ENCODE assay signal across 8 cellular contexts in genomic region chr22:33920927-33921575, GRCh38. TPM values are rescaled to one million over a fixed set of nuclear protein-coding genes. Genes with fewer than 3 reads are reported as not detected.
DNase-seq lines count a peak whose midpoint lies in the region; ATAC-seq, FAIRE-seq and TF ChIP-seq lines count a peak whose summit lies in the region.

No MANE protein-coding gene starts in this region.

- H3K9ac ChIP-seq in GM12878 (ENCODE audit: control insufficient read depth, insufficient read depth, low read length) = peak overlapping the region; percentile 65

- H2AFZ ChIP-seq in GM12878 (ENCODE audit: control insufficient read depth, low read depth, low read length) = peak overlapping the region; percentile 87

- SMC1A ChIA-PET in GM12878 (lab: Charles Lee; ENCODE audit: uncharacterized antibody, unreplicated experiment) = interaction anchor here (0.9 to 2.7 kb wide), 2 partner anchors 352 to 621 kb away, joined by 3 to 12 read pairs; no protein-coding TSS in a partner anchor

- ATAC-seq in HG02678 (IDR thresholded peaks at IDR 0.05; ENCODE audit: unreplicated experiment) (peak; percentile 79), GM12878 (peak; percentile 82)

- CTCF ChIA-PET in GM12878 (lab: Yijun Ruan, JAX) = interaction anchor here (0.5 to 3.2 kb wide), 6 partner anchors 341 to 1229 kb away, joined by 3 to 16 read pairs (median 4); no protein-coding TSS in a partner anchor

- POLR2A ChIA-PET in GM12878 (lab: Charles Lee) = interaction anchor here (0.6 to 0.9 kb wide), 2 partner anchors 24 to 1426 kb away, joined by 3 to 4 read pairs; no protein-coding TSS in a partner anchor

- TF ChIP-seq EP300 in GM12878 (IDR thresholded peaks at IDR 0.05; ENCODE audit: borderline replicate concordance in 1 of 2, control insufficient read depth in 1 of 2, low read depth in 2 of 2, low read length in 2 of 2) = no peak

- DNase-seq in GM12864 (ENCODE audit: low read depth) (peak; percentile 79), NCI-H1417 treated with DMSO at 0.1 percent for 48 hours (lab: John Stamatoyannopoulos, UW) (peak; percentile 59), T-helper 9 cell (peak; percentile 56), GM12878 (ENCODE audit: low read depth, low spot score) (peak; percentile 43), hippocampal formation (lab: John Stamatoyannopoulos, UW) (peak; percentile 97 to 98), renal cortical epithelial cell (ENCODE audit: low read depth) (peak; percentile 89), vagina (ENCODE audit: extremely low spot score in 2 of 2) (peak in 1 of 2 donors; percentile 98)

- H3K79me2 ChIP-seq in GM12878 (ENCODE audit: control insufficient read depth, insufficient read depth, low read length) = peaks cover 35% of the 10 kb centered on the region

- H3K27ac ChIP-seq in GM12878 (ENCODE audit: control insufficient read depth, insufficient read depth) = no peak overlapping the region
- peak overlapping the region; percentile 93 for H3K27ac ChIP-seq in vagina

- no peak for FAIRE-seq in GM12878 (lab: Jason Lieb, UNC)

- TF ChIP-seq CTCF in GM12864 (IDR thresholded peaks at IDR 0.05; ENCODE audit: low read depth, low read length, missing control alignments) (no peak), GM12878 (IDR thresholded peaks at IDR 0.05 in 2 of 3, conservative IDR thresholded peaks at IDR 0.05 in 1 of 3; ENCODE audit: control insufficient read depth in 2 of 3, extremely low read depth in 1 of 3, insufficient read depth in 1 of 3, low read depth in 3 of 3, low read length in 3 of 3) (no peak), vagina (IDR thresholded peaks at IDR 0.05) (no peak)

- peak; percentile 92 for TF ChIP-seq POLR2A in GM12878 (IDR thresholded peaks at IDR 0.05; ENCODE audit: low read depth, low read length)
- TF ChIP-seq POLR2A in vagina (IDR thresholded peaks at IDR 0.05) = peak in 1 of 2 donors; percentile 90

- under 1% methylated on average over 28 of the region's 72 CpGs for WGBS in GM12878 (ENCODE audit: insufficient coverage, insufficient replicate concordance, low lambda C conversion rate, missing lambda C conversion rate)

- no peak for TF ChIP-seq RAD21 in GM12878 (IDR thresholded peaks at IDR 0.05; ENCODE audit: insufficient read depth, low read depth, low read length)

- H3K27me3 ChIP-seq in GM12878 (replicated peaks in 1 of 2; ENCODE audit: control insufficient read depth in 2 of 2, insufficient read depth in 2 of 2, low read length in 1 of 2) (peaks cover 0 to 1% of the 10 kb centered on the region in 2 experiments; a peak in 2 of 4 replicates), vagina (no peaks in the 10 kb centered on the region)

- intact Hi-C loops in GM12878 (cut with micrococcal nuclease; ENCODE audit: unreplicated experiment) (loop anchor here (5.0 kb wide), 2 partner anchors 1101 to 1236 kb away; no protein-coding TSS in a partner anchor), vagina (cut with DNase I) (loop anchor here (2.0 to 10.0 kb wide), 3 partner anchors 129 to 386 kb away; no protein-coding TSS in a partner anchor)

- H3K36me3 ChIP-seq in GM12878 (ENCODE audit: control insufficient read depth in 2 of 2, insufficient read depth in 2 of 2, low read length in 1 of 2) (no peaks in the 10 kb centered on the region), vagina (no peaks in the 10 kb centered on the region)

- no TSS peak for BruUV-seq in GM12878 (replicated peaks; lab: Mats Ljungman, UMichigan)

- H3K4me1 ChIP-seq in GM12878 (ENCODE audit: control insufficient read depth, insufficient read depth, low read length) = peaks cover 3% of the 10 kb centered on the region; the same call in 1 of the 2 replicates
- H3K4me1 ChIP-seq in vagina = peaks cover 41% of the 10 kb centered on the region

- no peaks in the 10 kb centered on the region for H4K20me1 ChIP-seq in GM12878 (ENCODE audit: control insufficient read depth, insufficient read depth)

- in situ Hi-C loops in GM12878 (cut with MboI) = loop anchor here (10.0 kb wide), 1 partner anchor 1224 kb away; no protein-coding TSS in a partner anchor

- peak overlapping the region; percentile 100 for H3K4me2 ChIP-seq in GM12878 (ENCODE audit: control insufficient read depth, insufficient read depth)

- H3K4me3 ChIP-seq in GM12864 (ENCODE audit: low read depth, low read length) = peak overlapping the region; percentile 94
- peak overlapping the region; percentile 93 for H3K4me3 ChIP-seq in GM12878
- H3K4me3 ChIP-seq in vagina = peak overlapping the region; percentile 79 to 84

- H3K9me3 ChIP-seq in GM12878 (replicated peaks; ENCODE audit: control insufficient read depth, insufficient read depth, low read length) = no peaks in the 10 kb centered on the region
- H3K9me3 ChIP-seq in vagina = no peaks in the 10 kb centered on the region

- RAD21 ChIA-PET in GM12878 (lab: Charles Lee; ENCODE audit: unreplicated experiment) = interaction anchor here (0.7 to 3.3 kb wide), 7 partner anchors 227 to 1229 kb away, joined by 3 to 18 read pairs (median 3); no protein-coding TSS in a partner anchor

TF ChIP-seq in GM12878, 131 proteins besides CTCF, POLR2A, EP300 and RAD21 (continues in another document):
- TF ChIP-seq IKZF1 (conservative IDR thresholded peaks at IDR 0.05) (peak; percentile 77), CHD2 (IDR thresholded peaks at IDR 0.05; ENCODE audit: borderline replicate concordance, low read depth, low read length) (0 out of 2 replicates have a peak, but pooled peaks have one; percentile 11), MTA3 (IDR thresholded peaks at IDR 0.05; ENCODE audit: borderline replicate concordance, low read length) (no peak), SPI1 (IDR thresholded peaks at IDR 0.05; ENCODE audit: borderline replicate concordance, insufficient read depth, low read depth, low read length) (no peak), DPF2 (IDR thresholded peaks at IDR 0.05) (peak; percentile 29; the same call in 1 of the 2 replicates), NR2C1 (IDR thresholded peaks at IDR 0.05) (peak; percentile 27; the same call in 1 of the 2 replicates), SUZ12 (IDR thresholded peaks at IDR 0.05; ENCODE audit: unreplicated experiment) (no peak), POLR2AphosphoS5 (IDR thresholded peaks at IDR 0.05; ENCODE audit: low read length) (peak; percentile 84), SIN3A (IDR thresholded peaks at IDR 0.05; ENCODE audit: low read depth, low read length) (0 out of 2 replicates have a peak, but pooled peaks have one; percentile 22), YY1 (IDR thresholded peaks at IDR 0.05; ENCODE audit: low read depth, low read length) (peak; percentile 75), EED (IDR thresholded peaks at IDR 0.05; ENCODE audit: low read depth) (peak; percentile 46; the same call in 1 of the 2 replicates), GABPA (IDR thresholded peaks at IDR 0.05; ENCODE audit: low read depth) (no peak), HDAC2 (IDR thresholded peaks at IDR 0.05) (no peak), MAX (IDR thresholded peaks at IDR 0.05; ENCODE audit: low read depth, low read length) (no peak)
- TF ChIP-seq, protein P1, sequence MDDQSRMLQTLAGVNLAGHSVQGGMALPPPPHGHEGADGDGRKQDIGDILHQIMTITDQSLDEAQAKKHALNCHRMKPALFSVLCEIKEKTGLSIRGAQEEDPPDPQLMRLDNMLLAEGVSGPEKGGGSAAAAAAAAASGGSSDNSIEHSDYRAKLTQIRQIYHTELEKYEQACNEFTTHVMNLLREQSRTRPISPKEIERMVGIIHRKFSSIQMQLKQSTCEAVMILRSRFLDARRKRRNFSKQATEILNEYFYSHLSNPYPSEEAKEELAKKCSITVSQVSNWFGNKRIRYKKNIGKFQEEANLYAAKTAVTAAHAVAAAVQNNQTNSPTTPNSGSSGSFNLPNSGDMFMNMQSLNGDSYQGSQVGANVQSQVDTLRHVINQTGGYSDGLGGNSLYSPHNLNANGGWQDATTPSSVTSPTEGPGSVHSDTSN (IDR thresholded peaks at IDR 0.05; ENCODE audit: insufficient replicate concordance, low read depth, low read length) = no peak

RNA-seq across cellular contexts. Expression of gene LARGE1, which starts 0.8 kb away (rescaled TPM):
- total RNA-seq in GM12878 (2013; cell fraction: nucleolus; rRNA removed) = 87.0 and 96.3 TPM in 2 replicates
- 24.2 and 24.9 TPM in 2 replicates for total RNA-seq in GM12878 (2014; rRNA removed)
- 17.5 and 17.8 TPM in 2 replicates for total RNA-seq in GM12878 (2014; rRNA removed; fragmentation: Illumina TruSeq; extraction: Trizol)
- 41.4 and 45.1 TPM in 2 replicates for total RNA-seq in GM12878 (2021)
- polyA plus RNA-seq in GM12878 (2011; ENCODE audit: low read depth) = 8.6 TPM
- polyA plus RNA-seq in GM12878 (2011; rRNA removed) = 12.0 and 21.8 TPM in 2 replicates
- 22.6 and 30.4 TPM in 2 replicates for polyA plus RNA-seq in GM12878 (2011; cell fraction: cytosol; rRNA removed)
- polyA plus RNA-seq in GM12878 (2011; cell fraction: nucleus; rRNA removed) = 20.4 and 21.9 TPM in 2 replicates
- 9.0 and 11.4 TPM in 2 replicates for polyA plus RNA-seq in GM12878 (2012)
- 16.9 and 17.2 TPM in 2 replicates for polyA plus RNA-seq in GM12878 (2014; fragmentation: Illumina TruSeq; extraction: Trizol)
- polyA plus RNA-seq in GM12878 (2014; fragmentation: Nextera tagmentation; extraction: Ambion mirVana) = 1 to 10 TPM; 3.2 to 5.1 TPM
- polyA plus RNA-seq in GM12878 (2014; rRNA removed) = 16.9 and 18.8 TPM in 2 replicates
- polyA plus RNA-seq in GM12878 (2016; fragmentation: Nextera tagmentation; extraction: Ambion mirVana) = 1 to 10 TPM; 3.7 to 4.1 TPM
- 53.6 and 61.9 TPM in 2 replicates for polyA minus RNA-seq in GM12878 (2011; rRNA and poly(A)+ RNA removed)
- polyA minus RNA-seq in GM12878 (2011; cell fraction: cytosol; rRNA and poly(A)+ RNA removed) = 14.0 and 16.6 TPM in 2 replicates
- polyA minus RNA-seq in GM12878 (2011; cell fraction: nucleus; rRNA and poly(A)+ RNA removed) = 44.9 and 63.1 TPM in 2 replicates
- 12.5 and 20.6 TPM in 2 replicates for total RNA-seq in renal cortical epithelial cell
- total RNA-seq in vagina = 29.5 TPM
